Comparison of ENCODE assay signal across 13 cellular contexts in the genomic region with DNA sequence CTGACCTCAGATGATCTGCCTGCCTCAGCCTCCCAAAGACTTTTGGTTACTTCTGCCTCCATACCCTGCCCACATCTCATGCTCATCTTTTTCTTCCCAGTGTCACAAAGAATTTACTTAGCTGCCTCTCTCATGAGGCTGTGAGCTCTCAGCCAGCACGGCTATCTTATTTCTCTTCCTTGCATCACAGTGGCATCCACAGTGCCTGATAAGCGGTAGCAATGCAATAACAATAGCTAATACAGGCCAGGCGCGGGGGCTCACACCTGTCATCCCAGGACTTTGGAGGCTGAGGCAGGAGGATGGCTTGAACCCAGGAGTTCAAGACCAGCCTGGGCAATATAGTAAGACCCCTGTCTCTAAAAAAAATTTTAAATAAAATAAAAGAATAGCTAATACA. TPM values are rescaled to one million over a fixed set of nuclear protein-coding genes. Genes with fewer than 3 reads are reported as not detected.
"Had no signal": no experiment of that assay in that cellular context is flagged by ENCODE, and none has a peak within 500 bp of the region (broad histone marks: within the 10 kb centered on the region; RNA-seq: fewer than 3 reads in every experiment).

No MANE protein-coding gene starts in this region.

- H3K36me3 ChIP-seq: lower lobe of right lung, suprapubic skin had no signal

- H3K9me3 Mint-ChIP-seq: activated B cell treated with CpG ODN at 0.5 μM for 24 hours; activated CD4-positive, alpha-beta T cell treated with anti-CD3 and anti-CD28 coated beads, Interleukin-2, amount 10 ng/mL, durations not matched to agents 7 days and 5 days; activated naive CD4-positive, alpha-beta T cell treated with anti-CD3 and anti-CD28 coated beads, Interleukin-2, amount 10 ng/mL, durations not matched to agents 7 days and 5 days; activated T-helper 2 cell treated with anti-CD3 and anti-CD28 coated beads, Interferon-gamma antibody, Interleukin-2, Interleukin-4, amounts not matched to agents 10 μg/mL and 5 μg/mL and 100 μg/mL, durations not matched to agents 14 hours and 24 hours and 36 hours; central memory CD8-positive, alpha-beta T cell; dendritic cell treated with granulocyte-macrophage colony-stimulating factor and Interleukin-4, amounts not matched to agents 40 ng/mL and 50 ng/mL, for 4 days; effector memory CD8-positive, alpha-beta T cell had no signal

- H3K4me1 Mint-ChIP-seq: central memory CD8-positive, alpha-beta T cell had no signal

- H3K9me3 ChIP-seq: lower lobe of right lung, suprapubic skin had no signal

- H3K4me3 ChIP-seq: lower lobe of right lung, suprapubic skin had no signal

- H3K27ac Mint-ChIP-seq: activated B cell treated with CpG ODN at 0.5 μM for 24 hours; activated CD4-positive, alpha-beta T cell treated with anti-CD3 and anti-CD28 coated beads, Interleukin-2, amount 10 ng/mL, durations not matched to agents 7 days and 5 days; activated naive CD4-positive, alpha-beta T cell treated with anti-CD3 and anti-CD28 coated beads, Interleukin-2, amount 10 ng/mL, durations not matched to agents 7 days and 5 days; activated T-helper 2 cell treated with anti-CD3 and anti-CD28 coated beads, Interferon-gamma antibody, Interleukin-2, Interleukin-4, amounts not matched to agents 10 μg/mL and 5 μg/mL and 100 μg/mL, durations not matched to agents 14 hours and 24 hours and 36 hours; dendritic cell treated with granulocyte-macrophage colony-stimulating factor and Interleukin-4, amounts not matched to agents 40 ng/mL and 50 ng/mL, for 4 days; effector memory CD8-positive, alpha-beta T cell had no signal

- H3K36me3 Mint-ChIP-seq: activated naive CD4-positive, alpha-beta T cell treated with anti-CD3 and anti-CD28 coated beads, Interleukin-2, amount 10 ng/mL, durations not matched to agents 7 days and 5 days; naive thymus-derived CD8-positive, alpha-beta T cell had no signal

- H3K27ac ChIP-seq: lower lobe of right lung, suprapubic skin had no signal

- H3K4me3 Mint-ChIP-seq: activated CD4-positive, alpha-beta T cell treated with anti-CD3 and anti-CD28 coated beads, Interleukin-2, amount 10 ng/mL, durations not matched to agents 7 days and 5 days; activated naive CD4-positive, alpha-beta T cell treated with anti-CD3 and anti-CD28 coated beads, Interleukin-2, amount 10 ng/mL, durations not matched to agents 7 days and 5 days; central memory CD8-positive, alpha-beta T cell; dendritic cell treated with granulocyte-macrophage colony-stimulating factor and Interleukin-4, amounts not matched to agents 40 ng/mL and 50 ng/mL, for 4 days; effector memory CD8-positive, alpha-beta T cell; naive thymus-derived CD8-positive, alpha-beta T cell had no signal

RNA-seq across cellular contexts. Expression of gene MARVELD3, which starts 15.5 kb away (rescaled TPM):
- total RNA-seq: activated B cell treated with CpG ODN at 0.5 μM for 24 hours; activated CD4-positive, alpha-beta T cell treated with anti-CD3 and anti-CD28 coated beads, Interleukin-2, amount 10 ng/mL, durations not matched to agents 7 days and 5 days; activated CD8-positive, alpha-beta memory T cell treated with anti-CD3 and anti-CD28 coated beads for 36 hours; activated T-helper 2 cell treated with anti-CD3 and anti-CD28 coated beads, Interferon-gamma antibody, Interleukin-2, Interleukin-4, amounts not matched to agents 10 μg/mL and 5 μg/mL and 100 μg/mL, durations not matched to agents 14 hours and 24 hours and 36 hours; naive thymus-derived CD8-positive, alpha-beta T cell; T-helper 1 cell treated with Interleukin-12 subunit alpha and Interleukin-12 subunit beta and Interleukin-4 antibody, amounts not matched to agents 30 ng/mL and 1 ng/mL, for 36 hours had no signal

RNA-seq across cellular contexts. Expression of gene TAT, which starts 33.6 kb away (rescaled TPM):
- total RNA-seq: activated B cell treated with CpG ODN at 0.5 μM for 24 hours; activated CD4-positive, alpha-beta T cell treated with anti-CD3 and anti-CD28 coated beads, Interleukin-2, amount 10 ng/mL, durations not matched to agents 7 days and 5 days; activated CD8-positive, alpha-beta memory T cell treated with anti-CD3 and anti-CD28 coated beads for 36 hours; activated T-helper 2 cell treated with anti-CD3 and anti-CD28 coated beads, Interferon-gamma antibody, Interleukin-2, Interleukin-4, amounts not matched to agents 10 μg/mL and 5 μg/mL and 100 μg/mL, durations not matched to agents 14 hours and 24 hours and 36 hours; lower lobe of right lung; naive thymus-derived CD8-positive, alpha-beta T cell; T-helper 1 cell treated with Interleukin-12 subunit alpha and Interleukin-12 subunit beta and Interleukin-4 antibody, amounts not matched to agents 30 ng/mL and 1 ng/mL, for 36 hours; urinary bladder had no signal
- polyA plus RNA-seq: naive thymus-derived CD8-positive, alpha-beta T cell had no signal
